ENCODE assay signal across 19 cellular contexts in genomic region chr1:46081206-46081605, GRCh38.
"Had no signal": no experiment of that assay in that cellular context is flagged by ENCODE, and none has a peak within 500 bp of the region (broad histone marks: within the 10 kb centered on the region; RNA-seq: fewer than 3 reads in every experiment).

No MANE protein-coding gene starts in this region.

- H3K36me3 ChIP-seq: colonic mucosa, esophagus squamous epithelium, tibial artery had no signal

- H3K27ac ChIP-seq: colonic mucosa, esophagus squamous epithelium, neural progenitor cell, tibial artery had no signal

- H3K4me3 ChIP-seq: colonic mucosa, esophagus squamous epithelium, gastrocnemius medialis, lung, neural progenitor cell, tibial artery had no signal

- H3K4me1 ChIP-seq: colonic mucosa, neural progenitor cell, tibial artery had no signal

- DNase-seq: activated B cell treated with CpG ODN at 0.5 μM for 24 hours; activated CD4-positive, alpha-beta T cell treated with anti-CD3 and anti-CD28 coated beads for 36 hours; activated CD4-positive, alpha-beta T cell treated with anti-CD3 and anti-CD28 coated beads, Interleukin-2, amount 50 U/mL, for 4 hours; activated CD8-positive, alpha-beta memory T cell treated with anti-CD3 and anti-CD28 coated beads for 24 hours; activated CD8-positive, alpha-beta memory T cell treated with anti-CD3 and anti-CD28 coated beads, Interleukin-2, amount 50 U/mL, for 4 hours; activated effector memory CD4-positive, alpha-beta T cell treated with anti-CD3 and anti-CD28 coated beads, Interleukin-2, amount 50 U/mL, for 16 hours; activated T-cell treated with anti-CD3 and anti-CD28 coated beads, Interleukin-2, amount 50 U/mL, for 72 hours; anterior cingulate cortex; central memory CD4-positive, alpha-beta T cell; colonic mucosa; esophagus squamous epithelium; gastrocnemius medialis; islet precursor cell; naive thymus-derived CD4-positive, alpha-beta T cell; stimulated activated CD4-positive, alpha-beta T cell treated with anti-CD3 and anti-CD28 coated beads, Interleukin-4, amount 100 ng/mL, for 4 hours; T1000; tibial artery had no signal

- H3K9me3 ChIP-seq: colonic mucosa, esophagus squamous epithelium, gastrocnemius medialis, tibial artery had no signal
